In the genomic region with DNA sequence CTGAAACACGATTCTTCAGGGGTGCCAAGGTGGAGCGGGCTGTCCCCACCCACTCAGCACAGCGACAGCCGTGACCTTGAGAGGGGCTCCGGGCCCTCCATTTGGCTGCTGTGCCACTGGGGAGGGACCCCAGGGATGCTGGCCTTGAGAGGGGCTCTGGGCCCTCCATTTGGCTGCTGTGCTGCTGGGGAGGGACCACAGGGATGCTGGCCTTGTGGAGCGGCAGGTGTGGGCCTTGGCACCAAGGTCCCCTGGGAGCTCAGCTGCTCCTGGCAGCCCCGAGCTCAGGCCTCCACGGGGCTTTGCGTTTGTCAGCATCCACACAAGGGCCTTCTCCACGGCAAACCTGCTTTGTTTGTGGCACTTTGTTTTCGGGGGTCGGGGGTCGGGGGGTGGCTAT, we compare ENCODE assay signal across 15 cellular contexts.
"Had no signal": no experiment of that assay in that cellular context is flagged by ENCODE, and none has a peak within 500 bp of the region (broad histone marks: within the 10 kb centered on the region; RNA-seq: fewer than 3 reads in every experiment).

No MANE protein-coding gene starts in this region.

- H3K36me3 ChIP-seq: esophagus squamous epithelium, neural progenitor cell, tibial nerve had no signal

- H3K4me2 ChIP-seq: neural progenitor cell had no signal

- H3K4me3 ChIP-seq: esophagus squamous epithelium, neural progenitor cell, tibial nerve had no signal

- H2AFZ ChIP-seq: neural progenitor cell, parathyroid adenoma had no signal

- H3K27ac Mint-ChIP-seq: activated naive CD8-positive, alpha-beta T cell; activated T-cell treated with anti-CD3 and anti-CD28 coated beads, Interleukin-2, amount 50 U/mL, for 24 hours; naive B cell had no signal

- H3K79me2 ChIP-seq: parathyroid adenoma had no signal

- DNase-seq: activated CD4-positive, alpha-beta T cell treated with anti-CD3 and anti-CD28 coated beads, Interleukin-2, amount 50 U/mL, for 48 hours; activated CD4-positive, CD25-positive, alpha-beta regulatory T cell treated with anti-CD3 and anti-CD28 coated beads, Interleukin-2, amount 50 U/mL, for 72 hours; activated T-cell treated with anti-CD3 and anti-CD28 coated beads, Interleukin-2, amount 50 U/mL, for 24 hours; amniotic stem cell; caudate nucleus; effector CD4-positive, alpha-beta T cell; esophagus squamous epithelium; mammary epithelial cell; naive B cell; stimulated activated CD4-positive, alpha-beta T cell treated with anti-CD3 and anti-CD28 coated beads, Interleukin-4, amount 100 ng/mL, for 1 hour; stimulated activated naive CD4-positive, alpha-beta T cell had no signal

- H3K4me1 ChIP-seq: esophagus squamous epithelium, neural progenitor cell, parathyroid adenoma, tibial nerve had no signal

- H3K36me3 Mint-ChIP-seq: activated naive CD8-positive, alpha-beta T cell; neural progenitor cell had no signal

- H3K9me3 Mint-ChIP-seq: activated T-cell treated with anti-CD3 and anti-CD28 coated beads, Interleukin-2, amount 50 U/mL, for 24 hours; neural progenitor cell had no signal

- H3K9me3 ChIP-seq: esophagus squamous epithelium, tibial nerve had no signal

- H3K9ac ChIP-seq: neural progenitor cell, parathyroid adenoma had no signal

- H3K4me3 Mint-ChIP-seq: activated naive CD8-positive, alpha-beta T cell; activated T-cell treated with anti-CD3 and anti-CD28 coated beads, Interleukin-2, amount 50 U/mL, for 24 hours; naive B cell; neural progenitor cell had no signal

- H3K27ac ChIP-seq: esophagus squamous epithelium, neural progenitor cell, parathyroid adenoma, tibial nerve had no signal
